ENCODE assay signal across 24 cellular contexts in the genomic region with DNA sequence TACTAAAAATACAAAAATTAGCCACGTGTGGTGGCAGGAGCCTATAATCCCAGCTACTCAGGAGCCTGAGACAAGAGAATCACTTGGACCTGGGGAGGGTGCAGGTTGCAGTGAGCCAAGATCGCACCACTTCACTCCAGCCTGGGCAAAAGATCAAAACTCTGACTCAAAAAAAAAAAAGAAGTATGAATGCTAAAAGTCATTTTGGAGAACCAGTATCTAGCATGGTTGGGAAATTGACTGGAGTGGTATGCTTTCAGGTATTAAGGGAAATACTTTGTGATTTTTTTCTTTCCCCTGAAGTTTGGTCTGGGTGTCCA.
"Had no signal": no experiment of that assay in that cellular context is flagged by ENCODE, and none has a peak within 500 bp of the region (broad histone marks: within the 10 kb centered on the region; RNA-seq: fewer than 3 reads in every experiment).

No MANE protein-coding gene starts in this region.

- H3K4me3 Mint-ChIP-seq: activated CD4-positive, alpha-beta memory T cell treated with anti-CD3 and anti-CD28 coated beads, Interleukin-2, amount 10 ng/mL, durations not matched to agents 7 days and 5 days; activated CD4-positive, alpha-beta T cell treated with anti-CD3 and anti-CD28 coated beads, Interleukin-2, amount 10 ng/mL, durations not matched to agents 24 days and 14 days; activated naive CD4-positive, alpha-beta T cell treated with anti-CD3 and anti-CD28 coated beads, Interleukin-2, amount 50 U/mL, for 24 hours; natural killer cell treated with Interleukin-12 subunit alpha and Interleukin-12 subunit beta and Interleukin-15 and Interleukin-18, amount 100 ng/mL, for 72 hours; type B pancreatic cell had no signal

- H3K27me3 Mint-ChIP-seq: activated CD4-positive, alpha-beta memory T cell treated with anti-CD3 and anti-CD28 coated beads, Interleukin-2, amount 10 ng/mL, durations not matched to agents 7 days and 5 days; activated CD4-positive, alpha-beta T cell treated with anti-CD3 and anti-CD28 coated beads, Interleukin-2, amount 10 ng/mL, durations not matched to agents 24 days and 14 days; activated naive CD4-positive, alpha-beta T cell treated with anti-CD3 and anti-CD28 coated beads, Interleukin-2, amount 50 U/mL, for 24 hours; natural killer cell treated with Interleukin-12 subunit alpha and Interleukin-12 subunit beta and Interleukin-15 and Interleukin-18, amount 100 ng/mL, for 72 hours; type B pancreatic cell had no signal

- H3K9me3 Mint-ChIP-seq: activated CD4-positive, alpha-beta memory T cell treated with anti-CD3 and anti-CD28 coated beads, Interleukin-2, amount 10 ng/mL, durations not matched to agents 7 days and 5 days; activated CD4-positive, alpha-beta T cell treated with anti-CD3 and anti-CD28 coated beads, Interleukin-2, amount 10 ng/mL, durations not matched to agents 24 days and 14 days; activated naive CD4-positive, alpha-beta T cell treated with anti-CD3 and anti-CD28 coated beads, Interleukin-2, amount 50 U/mL, for 24 hours; natural killer cell treated with Interleukin-12 subunit alpha and Interleukin-12 subunit beta and Interleukin-15 and Interleukin-18, amount 100 ng/mL, for 72 hours; type B pancreatic cell had no signal

- H3K27ac ChIP-seq: brain microvascular endothelial cell, pancreas, right lobe of liver, SJSA1, skin epidermis had no signal

- H3K9me3 ChIP-seq: right lobe of liver, SJSA1 had no signal

- FAIRE-seq: frontal cortex, pancreas had no signal

- H3K4me3 ChIP-seq: pancreas, right lobe of liver, SJSA1, skin epidermis had no signal

- DNase-seq: activated CD4-positive, alpha-beta memory T cell treated with anti-CD3 and anti-CD28 coated beads, Interleukin-2, amount 10 ng/mL, durations not matched to agents 7 days and 5 days; activated CD4-positive, alpha-beta T cell treated with anti-CD3 and anti-CD28 coated beads, Interleukin-2, amount 10 ng/mL, durations not matched to agents 24 days and 14 days; activated effector memory CD4-positive, alpha-beta T cell treated with anti-CD3 and anti-CD28 coated beads, Interleukin-2, amount 50 U/mL, for 16 hours; aorta; brain microvascular endothelial cell; central memory CD4-positive, alpha-beta T cell; dermis blood vessel endothelial cell; effector CD8-positive, alpha-beta T cell; glutamatergic neuron; islet precursor cell; left colon; mammary epithelial cell; midbrain; pancreas; right lobe of liver; stimulated activated CD4-positive, alpha-beta T cell treated with anti-CD3 and anti-CD28 coated beads, Interleukin-1b, Interleukin-23, amount 100 ng/mL, for 48 hours; T-helper 1 cell; T1000 had no signal

- ATAC-seq: left colon; natural killer cell treated with Interleukin-12 subunit alpha and Interleukin-12 subunit beta and Interleukin-15 and Interleukin-18, amount 100 ng/mL, for 72 hours; pancreas; right lobe of liver had no signal

- H3K4me1 Mint-ChIP-seq: activated CD4-positive, alpha-beta memory T cell treated with anti-CD3 and anti-CD28 coated beads, Interleukin-2, amount 10 ng/mL, durations not matched to agents 7 days and 5 days; activated CD4-positive, alpha-beta T cell treated with anti-CD3 and anti-CD28 coated beads, Interleukin-2, amount 10 ng/mL, durations not matched to agents 24 days and 14 days; activated naive CD4-positive, alpha-beta T cell treated with anti-CD3 and anti-CD28 coated beads, Interleukin-2, amount 50 U/mL, for 24 hours had no signal

- H3K27me3 ChIP-seq: brain microvascular endothelial cell, pancreas, right lobe of liver, SJSA1 had no signal

- H3K4me1 ChIP-seq: pancreas, right lobe of liver, SJSA1 had no signal

- H3K27ac Mint-ChIP-seq: activated CD4-positive, alpha-beta memory T cell treated with anti-CD3 and anti-CD28 coated beads, Interleukin-2, amount 10 ng/mL, durations not matched to agents 7 days and 5 days; activated CD4-positive, alpha-beta T cell treated with anti-CD3 and anti-CD28 coated beads, Interleukin-2, amount 10 ng/mL, durations not matched to agents 24 days and 14 days; activated naive CD4-positive, alpha-beta T cell treated with anti-CD3 and anti-CD28 coated beads, Interleukin-2, amount 50 U/mL, for 24 hours; natural killer cell treated with Interleukin-12 subunit alpha and Interleukin-12 subunit beta and Interleukin-15 and Interleukin-18, amount 100 ng/mL, for 72 hours; type B pancreatic cell had no signal

- H3K36me3 ChIP-seq: pancreas had no signal
